In the genomic region with DNA sequence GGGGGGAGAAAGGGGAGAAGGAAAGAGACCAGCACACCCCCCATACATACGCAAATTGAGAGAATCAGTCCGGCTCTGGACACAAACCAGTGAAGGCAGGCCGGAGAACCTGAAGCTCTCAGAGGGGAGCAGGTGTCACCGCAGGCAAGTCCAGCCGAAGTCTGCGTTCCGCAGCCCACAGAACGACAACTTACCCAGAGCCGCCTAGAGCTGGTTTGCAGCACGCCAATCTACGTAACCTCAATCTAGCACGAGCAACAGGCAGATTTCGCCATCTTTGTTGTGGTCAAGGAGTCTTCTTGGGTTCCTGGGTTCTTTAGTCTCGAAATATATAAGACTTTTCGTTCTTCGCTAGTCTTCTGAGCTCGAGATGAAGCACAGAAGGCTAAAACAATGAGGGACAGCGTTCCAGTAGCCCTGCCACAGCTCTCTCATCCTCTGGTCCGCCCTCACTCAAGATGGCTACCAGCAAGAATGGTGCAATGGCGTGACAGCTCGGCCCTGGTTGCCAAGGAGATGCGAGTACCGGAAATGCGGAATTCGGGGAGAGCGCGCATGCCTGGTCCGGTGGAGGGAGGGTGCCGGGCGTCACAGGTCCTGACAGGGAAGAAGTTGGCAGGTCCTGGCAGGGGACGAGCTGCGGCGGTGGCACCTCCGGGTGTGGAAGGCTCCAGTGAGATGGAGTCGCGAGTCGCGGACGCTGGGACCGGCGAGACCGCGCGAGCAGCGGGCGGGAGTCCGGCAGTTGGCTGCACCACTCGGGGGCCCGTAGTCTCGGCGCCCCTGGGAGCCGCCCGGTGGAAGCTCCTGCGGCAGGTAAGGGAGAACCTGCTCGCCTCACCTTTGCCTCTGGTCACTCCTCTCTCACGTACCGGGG, we compare ENCODE assay signal across 1 cellular context.
TF ChIP-seq lines count a peak whose summit lies in the region.

A gene (plus strand): TSS at position 618 of the 877 bp plus-strand sequence.
A gene (minus strand): TSS at position 165 of the 877 bp plus-strand sequence. CDS start 15,152 bp downstream, outside the sequence.

TF ChIP-seq in HepG2, 621 proteins besides CTCF, POLR2A, EP300 and RAD21 (continued from another document and continues in another):
- TF ChIP-seq, protein P1, sequence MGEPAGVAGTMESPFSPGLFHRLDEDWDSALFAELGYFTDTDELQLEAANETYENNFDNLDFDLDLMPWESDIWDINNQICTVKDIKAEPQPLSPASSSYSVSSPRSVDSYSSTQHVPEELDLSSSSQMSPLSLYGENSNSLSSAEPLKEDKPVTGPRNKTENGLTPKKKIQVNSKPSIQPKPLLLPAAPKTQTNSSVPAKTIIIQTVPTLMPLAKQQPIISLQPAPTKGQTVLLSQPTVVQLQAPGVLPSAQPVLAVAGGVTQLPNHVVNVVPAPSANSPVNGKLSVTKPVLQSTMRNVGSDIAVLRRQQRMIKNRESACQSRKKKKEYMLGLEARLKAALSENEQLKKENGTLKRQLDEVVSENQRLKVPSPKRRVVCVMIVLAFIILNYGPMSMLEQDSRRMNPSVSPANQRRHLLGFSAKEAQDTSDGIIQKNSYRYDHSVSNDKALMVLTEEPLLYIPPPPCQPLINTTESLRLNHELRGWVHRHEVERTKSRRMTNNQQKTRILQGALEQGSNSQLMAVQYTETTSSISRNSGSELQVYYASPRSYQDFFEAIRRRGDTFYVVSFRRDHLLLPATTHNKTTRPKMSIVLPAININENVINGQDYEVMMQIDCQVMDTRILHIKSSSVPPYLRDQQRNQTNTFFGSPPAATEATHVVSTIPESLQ (CRISPR knock-in tag; conservative IDR thresholded peaks at IDR 0.05), result no peak
- peak; percentile 79 for TF ChIP-seq ZNF136 (CRISPR knock-in tag; IDR thresholded peaks at IDR 0.05; ENCODE audit: low read depth)
- TF ChIP-seq, protein P2, sequence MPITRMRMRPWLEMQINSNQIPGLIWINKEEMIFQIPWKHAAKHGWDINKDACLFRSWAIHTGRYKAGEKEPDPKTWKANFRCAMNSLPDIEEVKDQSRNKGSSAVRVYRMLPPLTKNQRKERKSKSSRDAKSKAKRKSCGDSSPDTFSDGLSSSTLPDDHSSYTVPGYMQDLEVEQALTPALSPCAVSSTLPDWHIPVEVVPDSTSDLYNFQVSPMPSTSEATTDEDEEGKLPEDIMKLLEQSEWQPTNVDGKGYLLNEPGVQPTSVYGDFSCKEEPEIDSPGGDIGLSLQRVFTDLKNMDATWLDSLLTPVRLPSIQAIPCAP (CRISPR knock-in tag; IDR thresholded peaks at IDR 0.05; ENCODE audit: low read depth), result peak; percentile 5; the same call in 1 of the 2 replicates
- peak; percentile 98 for TF ChIP-seq SAP130 (CRISPR knock-in tag; IDR thresholded peaks at IDR 0.05; ENCODE audit: low read depth)
- no peak; the same call in 1 of the 2 replicates for TF ChIP-seq DPF2 (CRISPR knock-in tag; IDR thresholded peaks at IDR 0.05; ENCODE audit: borderline replicate concordance, low read depth)
- no peak for TF ChIP-seq SETDB1 (CRISPR knock-in tag; IDR thresholded peaks at IDR 0.05; ENCODE audit: borderline replicate concordance)
- TF ChIP-seq ZFP36L1 (CRISPR knock-in tag; IDR thresholded peaks at IDR 0.05), result peak; percentile 13; the same call in 1 of the 2 replicates
- TF ChIP-seq KMT2A (CRISPR knock-in tag; IDR thresholded peaks at IDR 0.05), result peak; percentile 95
- peak; percentile 93; the same call in 1 of the 2 replicates for TF ChIP-seq ZFP36L2 (CRISPR knock-in tag; IDR thresholded peaks at IDR 0.05)
- TF ChIP-seq, protein P3, sequence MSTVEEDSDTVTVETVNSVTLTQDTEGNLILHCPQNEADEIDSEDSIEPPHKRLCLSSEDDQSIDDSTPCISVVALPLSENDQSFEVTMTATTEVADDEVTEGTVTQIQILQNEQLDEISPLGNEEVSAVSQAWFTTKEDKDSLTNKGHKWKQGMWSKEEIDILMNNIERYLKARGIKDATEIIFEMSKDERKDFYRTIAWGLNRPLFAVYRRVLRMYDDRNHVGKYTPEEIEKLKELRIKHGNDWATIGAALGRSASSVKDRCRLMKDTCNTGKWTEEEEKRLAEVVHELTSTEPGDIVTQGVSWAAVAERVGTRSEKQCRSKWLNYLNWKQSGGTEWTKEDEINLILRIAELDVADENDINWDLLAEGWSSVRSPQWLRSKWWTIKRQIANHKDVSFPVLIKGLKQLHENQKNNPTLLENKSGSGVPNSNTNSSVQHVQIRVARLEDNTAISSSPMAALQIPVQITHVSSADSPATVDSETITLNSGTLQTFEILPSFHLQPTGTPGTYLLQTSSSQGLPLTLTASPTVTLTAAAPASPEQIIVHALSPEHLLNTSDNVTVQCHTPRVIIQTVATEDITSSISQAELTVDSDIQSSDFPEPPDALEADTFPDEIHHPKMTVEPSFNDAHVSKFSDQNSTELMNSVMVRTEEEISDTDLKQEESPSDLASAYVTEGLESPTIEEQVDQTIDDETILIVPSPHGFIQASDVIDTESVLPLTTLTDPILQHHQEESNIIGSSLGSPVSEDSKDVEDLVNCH (CRISPR knock-in tag; IDR thresholded peaks at IDR 0.05), result 0 out of 2 replicates have a peak, but pooled peaks have one; percentile 41
- peak; percentile 53 for TF ChIP-seq ZNF768 (CRISPR knock-in tag; IDR thresholded peaks at IDR 0.05)
- no peak for TF ChIP-seq ZNF3 (CRISPR knock-in tag; IDR thresholded peaks at IDR 0.05)
- TF ChIP-seq MED8 (CRISPR knock-in tag; IDR thresholded peaks at IDR 0.05; ENCODE audit: insufficient replicate concordance), result no peak
- no peak for TF ChIP-seq ZNF7 (CRISPR knock-in tag; IDR thresholded peaks at IDR 0.05)
- TF ChIP-seq, protein P4, sequence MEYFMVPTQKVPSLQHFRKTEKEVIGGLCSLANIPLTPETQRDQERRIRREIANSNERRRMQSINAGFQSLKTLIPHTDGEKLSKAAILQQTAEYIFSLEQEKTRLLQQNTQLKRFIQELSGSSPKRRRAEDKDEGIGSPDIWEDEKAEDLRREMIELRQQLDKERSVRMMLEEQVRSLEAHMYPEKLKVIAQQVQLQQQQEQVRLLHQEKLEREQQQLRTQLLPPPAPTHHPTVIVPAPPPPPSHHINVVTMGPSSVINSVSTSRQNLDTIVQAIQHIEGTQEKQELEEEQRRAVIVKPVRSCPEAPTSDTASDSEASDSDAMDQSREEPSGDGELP (IDR thresholded peaks at IDR 0.05; ENCODE audit: borderline replicate concordance, low read depth), result no peak; the same call in 1 of the 2 replicates
- no peak for TF ChIP-seq SRSF9 (IDR thresholded peaks at IDR 0.05; ENCODE audit: borderline replicate concordance, insufficient read depth, low read depth, low read length, poor library complexity, severe bottlenecking)
- peak; percentile 92 for TF ChIP-seq KLF15 (CRISPR knock-in tag; IDR thresholded peaks at IDR 0.05; ENCODE audit: borderline replicate concordance)
- TF ChIP-seq ZMYM4 (CRISPR knock-in tag; IDR thresholded peaks at IDR 0.05), result peak; percentile 89; the same call in 1 of the 2 replicates
- no peak; the same call in none of the 2 replicates for TF ChIP-seq ZNF761 (CRISPR knock-in tag; conservative IDR thresholded peaks at IDR 0.05)
- TF ChIP-seq HOXD1 (CRISPR knock-in tag; IDR thresholded peaks at IDR 0.05), result no peak; the same call in 1 of the 2 replicates
- TF ChIP-seq ATF1 (CRISPR knock-in tag; IDR thresholded peaks at IDR 0.05), result peak; percentile 97
- TF ChIP-seq SRSF1 (optimal IDR thresholded peaks at IDR 0.05; ENCODE audit: low read depth, low read length), result peak; percentile 61
- peak; percentile 56 for TF ChIP-seq ZNF773 (CRISPR knock-in tag; IDR thresholded peaks at IDR 0.05; ENCODE audit: borderline replicate concordance)
- TF ChIP-seq, protein P5, sequence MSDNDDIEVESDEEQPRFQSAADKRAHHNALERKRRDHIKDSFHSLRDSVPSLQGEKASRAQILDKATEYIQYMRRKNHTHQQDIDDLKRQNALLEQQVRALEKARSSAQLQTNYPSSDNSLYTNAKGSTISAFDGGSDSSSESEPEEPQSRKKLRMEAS (IDR thresholded peaks at IDR 0.05), result peak; percentile 86
- TF ChIP-seq ZNF75D (CRISPR knock-in tag; IDR thresholded peaks at IDR 0.05; ENCODE audit: borderline replicate concordance), result no peak
- TF ChIP-seq, protein P6, sequence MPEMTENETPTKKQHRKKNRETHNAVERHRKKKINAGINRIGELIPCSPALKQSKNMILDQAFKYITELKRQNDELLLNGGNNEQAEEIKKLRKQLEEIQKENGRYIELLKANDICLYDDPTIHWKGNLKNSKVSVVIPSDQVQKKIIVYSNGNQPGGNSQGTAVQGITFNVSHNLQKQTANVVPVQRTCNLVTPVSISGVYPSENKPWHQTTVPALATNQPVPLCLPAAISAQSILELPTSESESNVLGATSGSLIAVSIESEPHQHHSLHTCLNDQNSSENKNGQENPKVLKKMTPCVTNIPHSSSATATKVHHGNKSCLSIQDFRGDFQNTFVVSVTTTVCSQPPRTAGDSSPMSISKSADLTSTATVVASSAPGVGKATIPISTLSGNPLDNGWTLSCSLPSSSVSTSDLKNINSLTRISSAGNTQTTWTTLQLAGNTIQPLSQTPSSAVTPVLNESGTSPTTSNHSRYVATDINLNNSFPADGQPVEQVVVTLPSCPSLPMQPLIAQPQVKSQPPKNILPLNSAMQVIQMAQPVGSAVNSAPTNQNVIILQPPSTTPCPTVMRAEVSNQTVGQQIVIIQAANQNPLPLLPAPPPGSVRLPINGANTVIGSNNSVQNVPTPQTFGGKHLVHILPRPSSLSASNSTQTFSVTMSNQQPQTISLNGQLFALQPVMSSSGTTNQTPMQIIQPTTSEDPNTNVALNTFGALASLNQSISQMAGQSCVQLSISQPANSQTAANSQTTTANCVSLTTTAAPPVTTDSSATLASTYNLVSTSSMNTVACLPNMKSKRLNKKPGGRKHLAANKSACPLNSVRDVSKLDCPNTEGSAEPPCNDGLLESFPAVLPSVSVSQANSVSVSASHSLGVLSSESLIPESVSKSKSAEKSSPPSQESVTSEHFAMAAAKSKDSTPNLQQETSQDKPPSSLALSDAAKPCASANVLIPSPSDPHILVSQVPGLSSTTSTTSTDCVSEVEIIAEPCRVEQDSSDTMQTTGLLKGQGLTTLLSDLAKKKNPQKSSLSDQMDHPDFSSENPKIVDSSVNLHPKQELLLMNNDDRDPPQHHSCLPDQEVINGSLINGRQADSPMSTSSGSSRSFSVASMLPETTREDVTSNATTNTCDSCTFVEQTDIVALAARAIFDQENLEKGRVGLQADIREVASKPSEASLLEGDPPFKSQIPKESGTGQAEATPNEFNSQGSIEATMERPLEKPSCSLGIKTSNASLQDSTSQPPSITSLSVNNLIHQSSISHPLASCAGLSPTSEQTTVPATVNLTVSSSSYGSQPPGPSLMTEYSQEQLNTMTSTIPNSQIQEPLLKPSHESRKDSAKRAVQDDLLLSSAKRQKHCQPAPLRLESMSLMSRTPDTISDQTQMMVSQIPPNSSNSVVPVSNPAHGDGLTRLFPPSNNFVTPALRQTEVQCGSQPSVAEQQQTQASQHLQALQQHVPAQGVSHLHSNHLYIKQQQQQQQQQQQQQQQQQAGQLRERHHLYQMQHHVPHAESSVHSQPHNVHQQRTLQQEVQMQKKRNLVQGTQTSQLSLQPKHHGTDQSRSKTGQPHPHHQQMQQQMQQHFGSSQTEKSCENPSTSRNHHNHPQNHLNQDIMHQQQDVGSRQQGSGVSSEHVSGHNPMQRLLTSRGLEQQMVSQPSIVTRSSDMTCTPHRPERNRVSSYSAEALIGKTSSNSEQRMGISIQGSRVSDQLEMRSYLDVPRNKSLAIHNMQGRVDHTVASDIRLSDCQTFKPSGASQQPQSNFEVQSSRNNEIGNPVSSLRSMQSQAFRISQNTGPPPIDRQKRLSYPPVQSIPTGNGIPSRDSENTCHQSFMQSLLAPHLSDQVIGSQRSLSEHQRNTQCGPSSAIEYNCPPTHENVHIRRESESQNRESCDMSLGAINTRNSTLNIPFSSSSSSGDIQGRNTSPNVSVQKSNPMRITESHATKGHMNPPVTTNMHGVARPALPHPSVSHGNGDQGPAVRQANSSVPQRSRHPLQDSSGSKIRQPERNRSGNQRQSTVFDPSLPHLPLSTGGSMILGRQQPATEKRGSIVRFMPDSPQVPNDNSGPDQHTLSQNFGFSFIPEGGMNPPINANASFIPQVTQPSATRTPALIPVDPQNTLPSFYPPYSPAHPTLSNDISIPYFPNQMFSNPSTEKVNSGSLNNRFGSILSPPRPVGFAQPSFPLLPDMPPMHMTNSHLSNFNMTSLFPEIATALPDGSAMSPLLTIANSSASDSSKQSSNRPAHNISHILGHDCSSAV (CRISPR knock-in tag; IDR thresholded peaks at IDR 0.05; ENCODE audit: borderline replicate concordance), result 0 out of 2 replicates have a peak, but pooled peaks have one; percentile 15
- TF ChIP-seq, protein P7, sequence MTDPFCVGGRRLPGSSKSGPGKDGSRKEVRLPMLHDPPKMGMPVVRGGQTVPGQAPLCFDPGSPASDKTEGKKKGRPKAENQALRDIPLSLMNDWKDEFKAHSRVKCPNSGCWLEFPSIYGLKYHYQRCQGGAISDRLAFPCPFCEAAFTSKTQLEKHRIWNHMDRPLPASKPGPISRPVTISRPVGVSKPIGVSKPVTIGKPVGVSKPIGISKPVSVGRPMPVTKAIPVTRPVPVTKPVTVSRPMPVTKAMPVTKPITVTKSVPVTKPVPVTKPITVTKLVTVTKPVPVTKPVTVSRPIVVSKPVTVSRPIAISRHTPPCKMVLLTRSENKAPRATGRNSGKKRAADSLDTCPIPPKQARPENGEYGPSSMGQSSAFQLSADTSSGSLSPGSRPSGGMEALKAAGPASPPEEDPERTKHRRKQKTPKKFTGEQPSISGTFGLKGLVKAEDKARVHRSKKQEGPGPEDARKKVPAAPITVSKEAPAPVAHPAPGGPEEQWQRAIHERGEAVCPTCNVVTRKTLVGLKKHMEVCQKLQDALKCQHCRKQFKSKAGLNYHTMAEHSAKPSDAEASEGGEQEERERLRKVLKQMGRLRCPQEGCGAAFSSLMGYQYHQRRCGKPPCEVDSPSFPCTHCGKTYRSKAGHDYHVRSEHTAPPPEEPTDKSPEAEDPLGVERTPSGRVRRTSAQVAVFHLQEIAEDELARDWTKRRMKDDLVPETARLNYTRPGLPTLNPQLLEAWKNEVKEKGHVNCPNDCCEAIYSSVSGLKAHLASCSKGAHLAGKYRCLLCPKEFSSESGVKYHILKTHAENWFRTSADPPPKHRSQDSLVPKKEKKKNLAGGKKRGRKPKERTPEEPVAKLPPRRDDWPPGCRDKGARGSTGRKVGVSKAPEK (CRISPR knock-in tag; IDR thresholded peaks at IDR 0.05; ENCODE audit: borderline replicate concordance), result no peak
- no peak; the same call in 1 of the 2 replicates for TF ChIP-seq DNMT3B (CRISPR knock-in tag; conservative IDR thresholded peaks at IDR 0.05)
- TF ChIP-seq ZNF616 (CRISPR knock-in tag; IDR thresholded peaks at IDR 0.05; ENCODE audit: low read depth), result no peak
- TF ChIP-seq SALL1 (CRISPR knock-in tag; IDR thresholded peaks at IDR 0.05), result peak; percentile 94
- TF ChIP-seq, protein P8, sequence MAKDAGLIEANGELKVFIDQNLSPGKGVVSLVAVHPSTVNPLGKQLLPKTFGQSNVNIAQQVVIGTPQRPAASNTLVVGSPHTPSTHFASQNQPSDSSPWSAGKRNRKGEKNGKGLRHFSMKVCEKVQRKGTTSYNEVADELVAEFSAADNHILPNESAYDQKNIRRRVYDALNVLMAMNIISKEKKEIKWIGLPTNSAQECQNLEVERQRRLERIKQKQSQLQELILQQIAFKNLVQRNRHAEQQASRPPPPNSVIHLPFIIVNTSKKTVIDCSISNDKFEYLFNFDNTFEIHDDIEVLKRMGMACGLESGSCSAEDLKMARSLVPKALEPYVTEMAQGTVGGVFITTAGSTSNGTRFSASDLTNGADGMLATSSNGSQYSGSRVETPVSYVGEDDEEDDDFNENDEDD (CRISPR knock-in tag; IDR thresholded peaks at IDR 0.05; ENCODE audit: borderline replicate concordance), result peak; percentile 46; the same call in 1 of the 2 replicates
- TF ChIP-seq ZNF501 (CRISPR knock-in tag; IDR thresholded peaks at IDR 0.05), result peak; percentile 88
- TF ChIP-seq SIN3A (IDR thresholded peaks at IDR 0.05; ENCODE audit: borderline replicate concordance, low read depth, low read length), result peak; percentile 87; the same call in 1 of the 2 replicates
- TF ChIP-seq CBX2 (IDR thresholded peaks at IDR 0.05; ENCODE audit: low read depth, low read length), result no peak
- TF ChIP-seq CBX2 (CRISPR knock-in tag; IDR thresholded peaks at IDR 0.05; ENCODE audit: low read depth), result 0 out of 2 replicates have a peak, but pooled peaks have one; percentile 15
